ENCODE assay signal across 8 cellular contexts in the genomic region with DNA sequence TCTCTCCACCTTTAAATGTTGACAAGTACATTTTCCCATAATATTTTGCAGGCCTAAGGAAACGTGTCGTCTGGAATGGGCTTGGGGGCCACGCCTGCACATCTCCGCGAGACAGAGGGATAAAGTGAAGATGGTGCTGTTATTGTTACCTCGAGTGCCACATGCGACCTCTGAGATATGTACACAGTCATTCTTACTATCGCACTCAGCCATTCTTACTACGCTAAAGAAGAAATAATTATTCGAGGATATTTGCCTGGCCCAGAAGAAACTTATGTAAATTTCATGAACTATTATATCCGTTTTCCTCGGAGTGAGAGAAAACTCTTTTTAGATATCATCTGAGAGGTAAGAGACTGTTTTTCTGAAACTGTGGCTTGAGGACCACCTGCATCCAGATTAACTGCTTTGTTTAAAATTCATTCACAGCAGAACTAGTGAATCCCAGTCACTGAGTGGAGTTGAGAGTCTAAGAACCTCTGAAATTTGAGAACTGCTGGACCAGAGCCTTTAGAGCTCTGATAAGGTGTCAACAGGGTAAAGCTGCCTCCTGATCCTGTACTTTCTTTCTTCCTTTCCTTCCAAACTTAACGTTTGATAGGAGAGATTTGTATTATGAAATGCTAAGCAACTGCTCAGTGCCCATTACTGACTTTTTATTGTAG. TPM values are rescaled to one million over a fixed set of nuclear protein-coding genes. Genes with fewer than 3 reads are reported as not detected.
DNase-seq lines count a peak whose midpoint lies in the region; ATAC-seq and TF ChIP-seq lines count a peak whose summit lies in the region.

No MANE protein-coding gene starts in this region.

- DNase-seq in NCI-H1105 treated with DMSO at 0.1 percent for 48 hours (lab: John Stamatoyannopoulos, UW) (peak; percentile 12), NCI-H1105 (lab: John Stamatoyannopoulos, UW) (no peak), KBM-7 (peak; percentile 8), colonic mucosa (no peak), COLO668 (lab: John Stamatoyannopoulos, UW; ENCODE audit: unreplicated experiment) (no peak), medulla oblongata (ENCODE audit: extremely low spot score) (no peak)

- no peaks in the 10 kb centered on the region for H3K9me3 ChIP-seq in colonic mucosa

- H3K36me3 ChIP-seq in colonic mucosa, result no peaks in the 10 kb centered on the region
- no peaks in the 10 kb centered on the region for H3K36me3 ChIP-seq in rectal smooth muscle tissue (ENCODE audit: control insufficient read depth, insufficient read depth, low read length)

- H3K9ac ChIP-seq in colonic mucosa (ENCODE audit: low read depth in 2 of 2, low read length in 2 of 2) (peak overlapping the region in 1 of 2 donors; percentile 38), rectal smooth muscle tissue (ENCODE audit: low read length) (no peak overlapping the region)

- no peaks in the 10 kb centered on the region for H3K27me3 ChIP-seq in colonic mucosa
- no peaks in the 10 kb centered on the region for H3K27me3 ChIP-seq in rectal smooth muscle tissue (ENCODE audit: control insufficient read depth, insufficient read depth, low read length)

- H3K4me3 ChIP-seq in colonic mucosa (peak overlapping the region; percentile 76), rectal smooth muscle tissue (ENCODE audit: low read length) (peak overlapping the region; percentile 81)

- no peak for ATAC-seq in GM19397 (IDR thresholded peaks at IDR 0.05; ENCODE audit: unreplicated experiment)

- TF ChIP-seq CTCF in colonic mucosa (IDR thresholded peaks at IDR 0.05), result no peak

- H3K4me1 ChIP-seq in colonic mucosa, result peaks cover 2% of the 10 kb centered on the region
- H3K4me1 ChIP-seq in rectal smooth muscle tissue (ENCODE audit: control insufficient read depth, insufficient read depth, low read length), result peaks cover 4% of the 10 kb centered on the region

- intact Hi-C loops in colonic mucosa (cut with DNase I), result loop anchor here (5.0 kb wide), 1 partner anchor 148 kb away; a partner anchor contains a TSS

- in situ Hi-C loops in KBM-7 (cut with MboI; ENCODE audit: low pct_unique_long_range_greater_than_20kb, low sequenced_read_pairs), result loop anchor here (25.0 kb wide), 1 partner anchor 312 kb away; a partner anchor contains a TSS

- H3K27ac ChIP-seq in colonic mucosa (no peak overlapping the region), rectal smooth muscle tissue (ENCODE audit: low read depth, low read length) (no peak overlapping the region)

RNA-seq across cellular contexts. Expression of a gene that starts 0.8 kb away (rescaled TPM):
- 10 to 100 TPM in 1 of 2 donors, 1 to 10 TPM in 1; 5.1 to 17.6 TPM for total RNA-seq in colonic mucosa

Comparison
In these comparisons a context has a peak if more than half of its experiments do, and no peak if none do; other contexts are left out.
1. DNase-seq: peak in NCI-H1105 treated with DMSO at 0.1 percent for 48 hours (single experiment) and KBM-7 (single experiment); none in NCI-H1105 (single experiment), colonic mucosa (single experiment), COLO668 (single experiment) and medulla oblongata (single experiment).